In the genomic region with DNA sequence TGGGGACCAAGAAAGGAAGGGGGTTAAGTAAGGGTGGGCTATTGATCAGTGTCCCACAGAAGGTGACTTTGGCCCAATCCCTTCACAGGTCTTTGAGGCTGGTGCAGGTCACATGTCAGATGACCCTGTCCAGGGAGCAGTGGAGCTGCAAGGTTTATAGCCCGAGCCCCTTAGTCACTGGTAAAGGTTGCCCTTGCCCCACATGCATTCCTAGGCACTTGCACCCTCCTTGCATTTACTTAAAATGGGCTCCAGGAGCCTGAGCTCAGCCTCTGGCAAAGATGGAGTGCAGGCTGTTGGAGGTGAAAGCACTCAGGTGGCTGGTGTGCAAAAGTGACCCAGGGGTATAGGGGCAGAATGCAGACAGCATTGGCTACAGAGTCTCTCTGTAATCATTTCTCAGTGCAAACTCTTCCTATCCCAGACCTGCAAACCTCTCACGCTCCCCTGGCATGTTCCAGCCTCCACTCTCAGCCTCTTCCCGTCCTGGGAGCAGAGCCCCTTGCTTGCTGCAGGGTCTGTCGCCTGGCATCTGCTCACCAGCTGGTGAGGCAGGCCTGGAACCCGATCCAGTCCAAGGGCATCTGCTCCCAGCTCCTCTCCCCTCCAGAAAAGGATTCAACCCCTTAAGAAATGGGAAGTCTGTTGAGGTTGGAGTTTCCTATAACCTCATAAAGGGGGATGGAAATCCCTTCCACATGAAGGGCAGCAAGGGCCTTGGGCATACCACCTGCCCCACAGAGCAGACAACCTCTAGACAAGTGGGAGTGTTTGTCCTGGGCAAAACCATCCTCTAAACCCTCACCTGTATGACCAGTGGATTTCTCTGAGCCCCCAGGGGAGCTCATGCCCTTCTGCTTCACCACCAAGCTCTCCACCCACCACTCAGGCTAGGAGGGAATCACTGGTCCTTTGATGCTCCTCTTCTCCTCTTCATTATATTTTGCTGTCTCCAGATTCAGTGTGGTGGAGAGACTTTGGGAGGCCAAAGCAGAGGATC, we compare ENCODE assay signal across 1 cellular context.
TF ChIP-seq lines count a peak whose summit lies in the region.

No MANE protein-coding gene starts in this region.

TF ChIP-seq in H1, 55 proteins besides CTCF, POLR2A, EP300 and RAD21:
- TF ChIP-seq POLR2AphosphoS5 (IDR thresholded peaks at IDR 0.05; ENCODE audit: low read depth, low read length): no peak
- no peak for TF ChIP-seq SIRT6 (IDR thresholded peaks at IDR 0.05; ENCODE audit: low read length)
- TF ChIP-seq, protein P1, sequence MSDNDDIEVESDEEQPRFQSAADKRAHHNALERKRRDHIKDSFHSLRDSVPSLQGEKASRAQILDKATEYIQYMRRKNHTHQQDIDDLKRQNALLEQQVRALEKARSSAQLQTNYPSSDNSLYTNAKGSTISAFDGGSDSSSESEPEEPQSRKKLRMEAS (IDR thresholded peaks at IDR 0.05): no peak
- TF ChIP-seq CBX5 (IDR thresholded peaks at IDR 0.05; ENCODE audit: low read depth, low read length): no peak
- no peak for TF ChIP-seq KDM4A (IDR thresholded peaks at IDR 0.05; ENCODE audit: low read depth, low read length, severe bottlenecking)
- TF ChIP-seq GABPA (IDR thresholded peaks at IDR 0.05; ENCODE audit: borderline replicate concordance, insufficient read depth, low read length): no peak
- no peak for TF ChIP-seq YY1 (IDR thresholded peaks at IDR 0.05; ENCODE audit: low read depth, low read length)
- TF ChIP-seq RFX5 (IDR thresholded peaks at IDR 0.05; ENCODE audit: borderline replicate concordance, low read depth, low read length): no peak
- no peak for TF ChIP-seq ASH2L (IDR thresholded peaks at IDR 0.05; ENCODE audit: low read length)
- no peak for TF ChIP-seq RNF2 (IDR thresholded peaks at IDR 0.05; ENCODE audit: borderline replicate concordance, low read depth, low read length, missing control alignments, poor library complexity, severe bottlenecking)
TF ChIP-seq in H1: peak in this region for 0.
